In the genomic region with DNA sequence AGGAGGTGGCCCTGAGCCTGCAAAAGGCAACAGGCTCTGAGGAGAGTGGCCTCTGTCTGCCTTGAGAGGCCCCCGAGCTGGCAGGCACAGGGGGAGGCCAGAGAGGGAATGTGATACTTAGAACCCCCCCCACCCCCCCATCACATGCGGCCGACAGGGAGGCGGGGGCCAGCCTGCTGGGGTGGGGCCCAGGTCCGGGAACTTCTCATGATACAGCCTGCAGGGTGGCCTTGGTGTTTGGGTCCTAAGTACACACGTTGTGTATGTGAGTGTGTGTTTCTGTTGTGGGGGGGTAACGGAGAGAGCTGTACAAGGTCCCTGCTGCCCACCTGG, we compare ENCODE assay signal across 8 cellular contexts. TPM values are rescaled to one million over a fixed set of nuclear protein-coding genes. Genes with fewer than 3 reads are reported as not detected.
A peak's percentile ranks its signal among the peaks of the same experiment; 100 is the strongest.
DNase-seq lines count a peak whose midpoint lies in the region; ATAC-seq and TF ChIP-seq lines count a peak whose summit lies in the region.

No MANE protein-coding gene starts in this region.

- peaks cover 88% of the 10 kb centered on the region for H3K4me1 ChIP-seq in BLaER1
- H3K4me1 ChIP-seq in adrenal gland (replicated peaks in 1 of 2) = peaks cover 12 to 39% of the 10 kb centered on the region in 2 donors
- H3K4me1 ChIP-seq in naive thymus-derived CD4-positive, alpha-beta T cell (ENCODE audit: control insufficient read depth in 2 of 2, insufficient read depth in 2 of 2, low read length in 2 of 2) = peaks cover 45 to 52% of the 10 kb centered on the region in 2 donors

- H3K27ac ChIP-seq in BLaER1 (peak overlapping the region; percentile 99), adrenal gland (peak overlapping the region in 3 of 5 donors; percentile 61 to 89 (median 74))
- H3K27ac ChIP-seq in naive thymus-derived CD4-positive, alpha-beta T cell (ENCODE audit: low read depth, low read length) = peak overlapping the region; percentile 85

- TF ChIP-seq POLR2A in adrenal gland (IDR thresholded peaks at IDR 0.05) = no peak

- peaks cover 42% of the 10 kb centered on the region for H4K20me1 ChIP-seq in BLaER1

- DNase-seq in adrenal gland (no peak), GM13976 (ENCODE audit: low spot score) (no peak), kidney tubule cell (ENCODE audit: low spot score) (no peak), GM10248 (ENCODE audit: extremely low spot score) (no peak), SK-N-DZ (ENCODE audit: low spot score) (no peak)
- no peak for DNase-seq in naive thymus-derived CD4-positive, alpha-beta T cell

- peak overlapping the region; percentile 87 for H3K9ac ChIP-seq in BLaER1

- H3K4me2 ChIP-seq in BLaER1 = peak overlapping the region; percentile 98

- CTCF ChIA-PET in naive thymus-derived CD4-positive, alpha-beta T cell (lab: Charles Lee) = interaction anchor here (0.6 to 1.5 kb wide), 3 partner anchors 14 to 41 kb away, joined by 3 read pairs; no protein-coding TSS in a partner anchor
- CTCF ChIA-PET in GM10248 (lab: Yijun Ruan, JAX) = interaction anchor here (1.0 to 2.7 kb wide), 6 partner anchors 9 to 94 kb away, joined by 3 to 8 read pairs (median 4); no protein-coding TSS in a partner anchor

- no peaks in the 10 kb centered on the region for H3K27me3 Mint-ChIP-seq in naive thymus-derived CD4-positive, alpha-beta T cell

- ATAC-seq in HG02981 (IDR thresholded peaks at IDR 0.05; ENCODE audit: unreplicated experiment) = peak; percentile 5
- no peak for ATAC-seq in naive thymus-derived CD4-positive, alpha-beta T cell

- peaks cover 0 to 32% (median 0%) of the 10 kb centered on the region in 5 donors for H3K36me3 Mint-ChIP-seq in naive thymus-derived CD4-positive, alpha-beta T cell

- H3K27ac Mint-ChIP-seq in naive thymus-derived CD4-positive, alpha-beta T cell = peak overlapping the region; percentile 56 to 99 (median 96)

- no peaks in the 10 kb centered on the region for H3K9me3 Mint-ChIP-seq in naive thymus-derived CD4-positive, alpha-beta T cell

- POLR2A ChIA-PET in naive thymus-derived CD4-positive, alpha-beta T cell (lab: Charles Lee) = interaction anchor here (0.6 to 12.2 kb wide), 7 partner anchors 13 to 57 kb away, joined by 3 to 100 read pairs (median 4); no protein-coding TSS in a partner anchor
- POLR2A ChIA-PET in GM10248 (lab: Yijun Ruan, JAX) = no interaction called here

- intact Hi-C loops in adrenal gland (cut with DNase I) = no loop called here
- intact Hi-C loops in naive thymus-derived CD4-positive, alpha-beta T cell (cut with micrococcal nuclease) = loop anchor here (1.0 to 2.0 kb wide), 6 partner anchors 14 to 118 kb away; partner anchors contain the start of genes ADD1 (in 1 of the 2) and TNIP2 (in 1 of the 2)

- TF ChIP-seq CTCF in adrenal gland (IDR thresholded peaks at IDR 0.05) (no peak), GM13976 (IDR thresholded peaks at IDR 0.05; ENCODE audit: borderline replicate concordance, control extremely low read depth, extremely low read depth, insufficient read depth, missing control alignments) (no peak), GM10248 (IDR thresholded peaks at IDR 0.05; ENCODE audit: control extremely low read depth, extremely low read depth, low read depth, missing control alignments) (no peak)

- H3K4me1 Mint-ChIP-seq in naive thymus-derived CD4-positive, alpha-beta T cell = peaks cover 44 to 65% (median 57%) of the 10 kb centered on the region in 7 donors

- H3K27me3 ChIP-seq in BLaER1 = peaks cover 6% of the 10 kb centered on the region
- no peaks in the 10 kb centered on the region for H3K27me3 ChIP-seq in adrenal gland
- H3K27me3 ChIP-seq in naive thymus-derived CD4-positive, alpha-beta T cell (ENCODE audit: control insufficient read depth in 2 of 2, insufficient read depth in 2 of 2, low read length in 2 of 2) = no peaks in the 10 kb centered on the region

- peak overlapping the region; percentile 81 to 99 (median 94) for H3K4me3 Mint-ChIP-seq in naive thymus-derived CD4-positive, alpha-beta T cell

- H3K36me3 ChIP-seq in BLaER1 = peaks cover 3% of the 10 kb centered on the region; the same call in 1 of the 2 replicates
- H3K36me3 ChIP-seq in adrenal gland (replicated peaks in 1 of 2) = no peaks in the 10 kb centered on the region
- no peaks in the 10 kb centered on the region for H3K36me3 ChIP-seq in naive thymus-derived CD4-positive, alpha-beta T cell (ENCODE audit: control insufficient read depth in 2 of 3, insufficient read depth in 3 of 3, low read length in 3 of 3)

- WGBS in adrenal gland, 4 donors = 37 to 43% (median 39%) methylated on average over 1 to 7 of the region's 7 CpGs

- H3K9me3 ChIP-seq in BLaER1 = no peaks in the 10 kb centered on the region
- peaks cover 0 to 6% (median 0%) of the 10 kb centered on the region in 3 donors for H3K9me3 ChIP-seq in adrenal gland (replicated peaks in 1 of 3)
- H3K9me3 ChIP-seq in naive thymus-derived CD4-positive, alpha-beta T cell (ENCODE audit: control insufficient read depth in 2 of 3, low read length in 3 of 3) = no peaks in the 10 kb centered on the region

- in situ Hi-C loops in GM13976 (cut with MboI; ENCODE audit: low sequenced_read_pairs, unreplicated experiment) = no loop called here

- H3K4me3 ChIP-seq in BLaER1 (peak overlapping the region; percentile 66), adrenal gland (peak overlapping the region in 2 of 4 donors; percentile 15 to 50)
- peak overlapping the region; percentile 81 for H3K4me3 ChIP-seq in naive thymus-derived CD4-positive, alpha-beta T cell (ENCODE audit: low read length)

RNA-seq across cellular contexts. Expression of gene SH3BP2, which starts 19.7 kb away (rescaled TPM):
- total RNA-seq in adrenal gland = 10 to 100 TPM; 10.8 to 81.2 (median 40.3) TPM
- polyA plus RNA-seq in adrenal gland = 100 to 1,000 TPM in 1 of 3 donors, 10 to 100 TPM in 1, 1 to 10 TPM in 1; 7.7 to 160 (median 35.2) TPM
- 100 to 1,000 TPM in 1 of 5 experiments, 10 to 100 TPM in 4; 22.7 to 269 (median 59.6) TPM for total RNA-seq in naive thymus-derived CD4-positive, alpha-beta T cell
- 10 to 100 TPM in 1 of 2 donors, 1 to 10 TPM in 1; 5.9 to 11.3 TPM for polyA plus RNA-seq in naive thymus-derived CD4-positive, alpha-beta T cell
- 13.8 and 27.4 TPM in 2 replicates for polyA plus RNA-seq in SK-N-DZ (2014; cell fraction: cytosol; rRNA removed)
- 99.4 and 107 TPM in 2 replicates for polyA plus RNA-seq in SK-N-DZ (2014; cell fraction: nucleus; rRNA removed)

RNA-seq across cellular contexts. Expression of gene ADD1, which starts 31.1 kb away (rescaled TPM):
- total RNA-seq in adrenal gland = 100 to 1,000 TPM; 176 to 290 (median 241) TPM
- polyA plus RNA-seq in adrenal gland = 100 to 1,000 TPM; 134 to 468 (median 338) TPM
- 100 to 1,000 TPM; 211 to 300 (median 282) TPM for total RNA-seq in naive thymus-derived CD4-positive, alpha-beta T cell
- 100 to 1,000 TPM; 152 to 164 TPM for polyA plus RNA-seq in naive thymus-derived CD4-positive, alpha-beta T cell
- polyA plus RNA-seq in SK-N-DZ (2014; cell fraction: cytosol; rRNA removed) = 101 and 103 TPM in 2 replicates
- polyA plus RNA-seq in SK-N-DZ (2014; cell fraction: nucleus; rRNA removed) = 125 and 189 TPM in 2 replicates

RNA-seq across cellular contexts. Expression of gene TNIP2, which starts 56.4 kb away (rescaled TPM):
- 10 to 100 TPM; 19.2 to 57.7 (median 35.7) TPM for total RNA-seq in adrenal gland
- polyA plus RNA-seq in adrenal gland = 10 to 100 TPM in 2 of 3 donors, 1 to 10 TPM in 1; 7.8 to 41.8 (median 38.3) TPM
- total RNA-seq in naive thymus-derived CD4-positive, alpha-beta T cell = 10 to 100 TPM; 39.4 to 56.0 (median 43.6) TPM
- 10 to 100 TPM; 33.6 to 55.3 TPM for polyA plus RNA-seq in naive thymus-derived CD4-positive, alpha-beta T cell
- 19.7 and 22.6 TPM in 2 replicates for polyA plus RNA-seq in SK-N-DZ (2014; cell fraction: cytosol; rRNA removed)
- polyA plus RNA-seq in SK-N-DZ (2014; cell fraction: nucleus; rRNA removed) = 59.4 and 67.8 TPM in 2 replicates

Comparison
In these comparisons a context has a peak if more than half of its experiments do, and no peak if none do; other contexts are left out.
1. intact Hi-C loops: an anchor here in naive thymus-derived CD4-positive, alpha-beta T cell (1.0 to 2.0 kb wide); none called in adrenal gland.